1 cellular context compared by ENCODE assay signal in the genomic region with DNA sequence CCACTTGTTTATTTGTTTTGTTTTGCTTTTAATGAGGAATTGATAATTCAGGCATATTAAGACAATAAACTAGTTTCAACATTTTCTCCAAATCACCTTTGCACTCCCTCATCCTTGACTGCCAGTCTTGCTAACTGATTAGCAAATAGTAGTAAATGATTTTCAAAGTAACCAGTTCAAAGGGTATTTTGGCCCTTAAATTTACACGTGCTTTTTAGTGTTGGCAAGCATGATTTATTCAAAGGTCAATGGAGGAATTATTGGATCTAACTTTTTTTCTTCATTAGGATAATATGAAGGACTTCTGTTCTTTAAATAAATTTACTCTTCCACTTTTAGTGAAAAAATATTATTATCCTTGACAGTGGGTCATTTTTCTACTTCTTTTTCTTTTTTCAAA.
TF ChIP-seq lines count a peak whose summit lies in the region.

No MANE protein-coding gene starts in this region.

TF ChIP-seq in HepG2, 621 proteins besides CTCF, POLR2A, EP300 and RAD21 (continued from another document):
- peak; percentile 41; the same call in 1 of the 2 replicates for TF ChIP-seq MBD4 (IDR thresholded peaks at IDR 0.05; ENCODE audit: borderline replicate concordance, low read length)
- TF ChIP-seq SMYD3 (CRISPR knock-in tag; IDR thresholded peaks at IDR 0.05), result no peak
- TF ChIP-seq ZNF20 (CRISPR knock-in tag; IDR thresholded peaks at IDR 0.05), result no peak
- TF ChIP-seq, protein P1, sequence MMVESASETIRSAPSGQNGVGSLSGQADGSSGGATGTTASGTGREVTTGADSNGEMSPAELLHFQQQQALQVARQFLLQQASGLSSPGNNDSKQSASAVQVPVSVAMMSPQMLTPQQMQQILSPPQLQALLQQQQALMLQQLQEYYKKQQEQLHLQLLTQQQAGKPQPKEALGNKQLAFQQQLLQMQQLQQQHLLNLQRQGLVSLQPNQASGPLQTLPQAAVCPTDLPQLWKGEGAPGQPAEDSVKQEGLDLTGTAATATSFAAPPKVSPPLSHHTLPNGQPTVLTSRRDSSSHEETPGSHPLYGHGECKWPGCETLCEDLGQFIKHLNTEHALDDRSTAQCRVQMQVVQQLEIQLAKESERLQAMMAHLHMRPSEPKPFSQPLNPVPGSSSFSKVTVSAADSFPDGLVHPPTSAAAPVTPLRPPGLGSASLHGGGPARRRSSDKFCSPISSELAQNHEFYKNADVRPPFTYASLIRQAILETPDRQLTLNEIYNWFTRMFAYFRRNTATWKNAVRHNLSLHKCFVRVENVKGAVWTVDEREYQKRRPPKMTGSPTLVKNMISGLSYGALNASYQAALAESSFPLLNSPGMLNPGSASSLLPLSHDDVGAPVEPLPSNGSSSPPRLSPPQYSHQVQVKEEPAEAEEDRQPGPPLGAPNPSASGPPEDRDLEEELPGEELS (CRISPR knock-in tag; IDR thresholded peaks at IDR 0.05), result peak; percentile 37; the same call in 1 of the 2 replicates
- peak; percentile 29; the same call in 1 of the 2 replicates for TF ChIP-seq IRF2 (CRISPR knock-in tag; IDR thresholded peaks at IDR 0.05)
- no peak for TF ChIP-seq ZZZ3 (CRISPR knock-in tag; IDR thresholded peaks at IDR 0.05; ENCODE audit: borderline replicate concordance)
- peak; percentile 30; the same call in 1 of the 2 replicates for TF ChIP-seq RARA (CRISPR knock-in tag; IDR thresholded peaks at IDR 0.05)
- TF ChIP-seq ZNF629 (CRISPR knock-in tag; conservative IDR thresholded peaks at IDR 0.05), result no peak
- TF ChIP-seq SYNCRIP (IDR thresholded peaks at IDR 0.05; ENCODE audit: insufficient read depth, low read depth, low read length), result no peak
- no peak for TF ChIP-seq HOXA5 (CRISPR knock-in tag; IDR thresholded peaks at IDR 0.05)
- TF ChIP-seq TFDP2 (CRISPR knock-in tag; IDR thresholded peaks at IDR 0.05), result 0 out of 2 replicates have a peak, but pooled peaks have one; percentile 22
- peak; percentile 45; the same call in 1 of the 2 replicates for TF ChIP-seq CEBPB (IDR thresholded peaks at IDR 0.05; ENCODE audit: borderline replicate concordance, low read depth, low read length)
- TF ChIP-seq SKI (IDR thresholded peaks at IDR 0.05; ENCODE audit: partially characterized antibody), result no peak
- TF ChIP-seq, protein P2, sequence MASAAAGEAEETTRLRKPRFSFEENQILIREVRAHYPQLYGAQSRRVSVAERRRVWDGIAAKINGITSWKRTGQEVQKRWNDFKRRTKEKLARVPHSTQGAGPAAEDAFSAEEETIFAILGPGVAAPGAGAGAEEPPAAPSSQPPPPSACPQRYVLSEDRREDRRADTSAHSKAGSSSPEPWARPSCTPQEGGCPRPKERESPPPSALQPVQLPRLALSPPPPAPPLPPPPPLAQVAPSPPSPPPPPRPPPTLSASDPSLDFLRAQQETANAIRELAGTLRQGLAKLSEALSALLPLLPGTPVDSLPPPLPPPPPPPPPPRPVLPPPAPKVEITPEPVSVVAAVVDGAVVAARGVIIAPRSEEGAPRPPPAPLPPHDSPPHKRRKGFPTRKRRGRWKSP (CRISPR knock-in tag; IDR thresholded peaks at IDR 0.05), result no peak; the same call in 1 of the 2 replicates
- TF ChIP-seq ONECUT2 (CRISPR knock-in tag; IDR thresholded peaks at IDR 0.05), result 0 out of 2 replicates have a peak, but pooled peaks have one; percentile 43
- TF ChIP-seq TCF7 (IDR thresholded peaks at IDR 0.05; ENCODE audit: low read depth), result 0 out of 2 replicates have a peak, but pooled peaks have one; percentile 40
- TF ChIP-seq GATAD2A (CRISPR knock-in tag; IDR thresholded peaks at IDR 0.05), result peak; percentile 66
- no peak for TF ChIP-seq ZFP90 (CRISPR knock-in tag; IDR thresholded peaks at IDR 0.05; ENCODE audit: borderline replicate concordance)
- no peak for TF ChIP-seq SOX6 (IDR thresholded peaks at IDR 0.05)
- TF ChIP-seq SOX6 (CRISPR knock-in tag; IDR thresholded peaks at IDR 0.05), result peak; percentile 51; the same call in 1 of the 2 replicates
- TF ChIP-seq ZBTB21 (CRISPR knock-in tag; IDR thresholded peaks at IDR 0.05), result no peak
- TF ChIP-seq PCBP2 (optimal IDR thresholded peaks at IDR 0.05; ENCODE audit: low read depth, low read length, poor library complexity, severe bottlenecking), result no peak
- TF ChIP-seq TFE3 (CRISPR knock-in tag; IDR thresholded peaks at IDR 0.05), result 0 out of 2 replicates have a peak, but pooled peaks have one; percentile 33
- TF ChIP-seq HNRNPLL (IDR thresholded peaks at IDR 0.05; ENCODE audit: low read depth, low read length, poor library complexity, severe bottlenecking), result no peak
- no peak for TF ChIP-seq ZNF740 (CRISPR knock-in tag; IDR thresholded peaks at IDR 0.05)
- no peak for TF ChIP-seq AKAP8 (CRISPR knock-in tag; IDR thresholded peaks at IDR 0.05)
- peak; percentile 82 for TF ChIP-seq ARID5B (CRISPR knock-in tag; IDR thresholded peaks at IDR 0.05)
- TF ChIP-seq ZNF552 (CRISPR knock-in tag; IDR thresholded peaks at IDR 0.05; ENCODE audit: borderline replicate concordance), result no peak
- no peak for TF ChIP-seq ZNF646 (CRISPR knock-in tag; IDR thresholded peaks at IDR 0.05)
- no peak for TF ChIP-seq TOPORS (CRISPR knock-in tag; IDR thresholded peaks at IDR 0.05)
- TF ChIP-seq HNF1A (IDR thresholded peaks at IDR 0.05; ENCODE audit: low read depth), result peak; percentile 83
- TF ChIP-seq HNF1A (CRISPR knock-in tag; IDR thresholded peaks at IDR 0.05; ENCODE audit: borderline replicate concordance), result peak; percentile 81; the same call in 1 of the 2 replicates
